Comparison of ENCODE assay signal across 30 cellular contexts in genomic region chr5:78318337-78318736, GRCh38. TPM values are rescaled to one million over a fixed set of nuclear protein-coding genes. Genes with fewer than 3 reads are reported as not detected.
DNase-seq lines count a peak whose midpoint lies in the region; ATAC-seq, FAIRE-seq and TF ChIP-seq lines count a peak whose summit lies in the region.
"Had no signal": no experiment of that assay in that cellular context is flagged by ENCODE, and none has a peak within 500 bp of the region (broad histone marks: within the 10 kb centered on the region; RNA-seq: fewer than 3 reads in every experiment).

No MANE protein-coding gene starts in this region.

- no peaks in the 10 kb centered on the region for H3K79me2 ChIP-seq in K562 (ENCODE audit: control insufficient read depth, insufficient read depth, low read length)

- TF ChIP-seq EP300 in K562 (IDR thresholded peaks at IDR 0.05; ENCODE audit: low read length): no peak

- TF ChIP-seq CTCF in HEK293 (tag by site-specific recombination; IDR thresholded peaks at IDR 0.05): no peak
- no peak for TF ChIP-seq CTCF in K562 (IDR thresholded peaks at IDR 0.05 in 2 of 3, conservative IDR thresholded peaks at IDR 0.05 in 1 of 3; ENCODE audit: insufficient read depth in 2 of 3, low read depth in 1 of 3, low read length in 3 of 3)

- 37% methylated on average over 3 of the region's 3 CpGs for WGBS in K562 (ENCODE audit: insufficient coverage, low coverage, missing lambda C conversion rate)

- intact Hi-C loops in K562 (cut with micrococcal nuclease): no loop called here

- no peak for TF ChIP-seq POLR2A in K562 (conservative IDR thresholded peaks at IDR 0.05)

- no peak overlapping the region for H2AFZ ChIP-seq in K562 (ENCODE audit: low read depth, low read length)

- CTCF ChIA-PET in HEK293 (lab: Yijun Ruan, JAX): interaction anchor here (0.6 to 0.7 kb wide), 2 partner anchors 91 to 156 kb away, joined by 3 to 4 read pairs; no protein-coding TSS in a partner anchor
- CTCF ChIA-PET in K562 (lab: Yijun Ruan, JAX; ENCODE audit: low intra/inter-chr PET ratio): no interaction called here

- no peak for TF ChIP-seq RAD21 in K562 (CRISPR knock-in tag; conservative IDR thresholded peaks at IDR 0.05 in 1 of 2, IDR thresholded peaks at IDR 0.05 in 1 of 2)

- no peak overlapping the region for H3K4me3 ChIP-seq in HEK293 (ENCODE audit: low read depth, low read length)
- no peak overlapping the region for H3K4me3 ChIP-seq in K562
- H3K4me3 ChIP-seq: A549; BLaER1; BLaER1 treated with 17β-estradiol and CSF1 and Interleukin-3, amounts not matched to agents 10 nM and 100 nM had no signal

- DNase-seq in K562 (ENCODE audit: extremely low read depth in 1 of 4, low spot score in 3 of 4): no peak
- no peak for DNase-seq in stimulated activated CD4-positive, alpha-beta T cell treated with anti-CD3 and anti-CD28 coated beads, Interleukin-4, amount 100 ng/mL, for 1 hour
- no peak for DNase-seq in central memory CD4-positive, alpha-beta T cell
- DNase-seq: 8988T; ACHN; AML-193; BE2C; C1 segment of cervical spinal cord; Caco-2; Calu3; CD4-positive, alpha-beta memory T cell; CD4-positive, alpha-beta T cell; CD4-positive, CD25-positive, alpha-beta regulatory T cell; CD8-positive, alpha-beta memory T cell; CD8-positive, alpha-beta T cell; COR-L47; DMS 273 treated with DMSO at 0.1 percent for 48 hours; DMS153; DMS53; DMS79; DMS79 treated with DMSO at 0.1 percent for 48 hours; DND-41; EL had no signal

- BruUV-seq in K562 (replicated peaks; lab: Mats Ljungman, UMichigan): no TSS peak

- in situ Hi-C loops in K562 (cut with MboI): no loop called here

- no peaks in the 10 kb centered on the region for H3K9me3 ChIP-seq in HEK293 (ENCODE audit: control insufficient read depth, insufficient read depth, low read depth, low read length)
- H3K9me3 ChIP-seq in K562 (replicated peaks; ENCODE audit: control insufficient read depth, insufficient read depth, low read depth, low read length): peaks cover 4% of the 10 kb centered on the region; the same call in 1 of the 2 replicates
- H3K9me3 ChIP-seq: BE2C, Caco-2 had no signal

- no peaks in the 10 kb centered on the region for H3K27me3 ChIP-seq in K562 (ENCODE audit: control insufficient read depth in 2 of 2, insufficient read depth in 2 of 2, low read length in 2 of 2)
- H3K27me3 ChIP-seq: BE2C; BLaER1; BLaER1 treated with 17β-estradiol and CSF1 and Interleukin-3, amounts not matched to agents 10 nM and 100 nM had no signal

- H3K27ac ChIP-seq in HEK293 (ENCODE audit: extremely low read depth, low read depth, low read length) (no peak overlapping the region), K562 (ENCODE audit: extremely low read depth, low read depth, low read length) (no peak overlapping the region)
- H3K27ac ChIP-seq: 22Rv1; A549; BLaER1; BLaER1 treated with 17β-estradiol and CSF1 and Interleukin-3, amounts not matched to agents 10 nM and 100 nM; C4-2B had no signal

- FAIRE-seq in K562 (lab: Jason Lieb, UNC): no peak
- FAIRE-seq: A549, D721Med had no signal

- ATAC-seq in K562: no peak
- ATAC-seq: A549; CD8-positive, alpha-beta T cell had no signal

- H3K4me1 ChIP-seq in HEK293 (ENCODE audit: control insufficient read depth, insufficient read depth, low read length) (no peaks in the 10 kb centered on the region), K562 (replicated peaks in 1 of 2; ENCODE audit: control insufficient read depth in 2 of 2, insufficient read depth in 2 of 2, low read length in 2 of 2) (no peaks in the 10 kb centered on the region)
- H3K4me1 ChIP-seq: A549; BE2C; BLaER1; BLaER1 treated with 17β-estradiol and CSF1 and Interleukin-3, amounts not matched to agents 10 nM and 100 nM; Caco-2 had no signal

- no peaks in the 10 kb centered on the region for H3K9me1 ChIP-seq in K562 (ENCODE audit: control insufficient read depth, insufficient read depth, low read length)

- POLR2A ChIA-PET in HEK293 (lab: Yijun Ruan, JAX): no interaction called here
- POLR2A ChIA-PET in K562 (lab: Yijun Ruan, JAX): no interaction called here

- H3K9ac ChIP-seq in K562 (ENCODE audit: insufficient read depth in 1 of 2, low read depth in 2 of 2, low read length in 2 of 2): no peak overlapping the region
- H3K9ac ChIP-seq: BLaER1; BLaER1 treated with 17β-estradiol and CSF1 and Interleukin-3, amounts not matched to agents 10 nM and 100 nM had no signal

- no peak overlapping the region for H3K4me2 ChIP-seq in K562 (ENCODE audit: insufficient read depth, low read length)
- H3K4me2 ChIP-seq: A549; BLaER1; BLaER1 treated with 17β-estradiol and CSF1 and Interleukin-3, amounts not matched to agents 10 nM and 100 nM had no signal

- H3K36me3 ChIP-seq in HEK293 (ENCODE audit: control insufficient read depth in 2 of 2, insufficient read depth in 1 of 2, low read length in 2 of 2) (no peaks in the 10 kb centered on the region), K562 (ENCODE audit: control insufficient read depth, insufficient read depth, low read length) (no peaks in the 10 kb centered on the region)
- H3K36me3 ChIP-seq: BE2C; BLaER1; BLaER1 treated with 17β-estradiol and CSF1 and Interleukin-3, amounts not matched to agents 10 nM and 100 nM had no signal

- H4K20me1 ChIP-seq in K562 (replicated peaks; ENCODE audit: control insufficient read depth, insufficient read depth, low read length): no peaks in the 10 kb centered on the region
- H4K20me1 ChIP-seq: BLaER1; BLaER1 treated with 17β-estradiol and CSF1 and Interleukin-3, amounts not matched to agents 10 nM and 100 nM had no signal

TF ChIP-seq in HEK293, 187 proteins besides CTCF, POLR2A, EP300 and RAD21 (continues in another document):
- TF ChIP-seq ZNF555 (tag by site-specific recombination; conservative IDR thresholded peaks at IDR 0.05) (no peak), ZFP37 (tag by site-specific recombination; IDR thresholded peaks at IDR 0.05) (no peak), ZNF175 (tag by site-specific recombination; IDR thresholded peaks at IDR 0.05) (no peak), SP2 (tag by site-specific recombination; IDR thresholded peaks at IDR 0.05) (no peak), ZNF146 (tag by site-specific recombination; IDR thresholded peaks at IDR 0.05) (peak; percentile 85), GLIS1 (tag by site-specific recombination; IDR thresholded peaks at IDR 0.05) (no peak), ZNF843 (tag by site-specific recombination; IDR thresholded peaks at IDR 0.05) (no peak)

TF ChIP-seq in K562, 482 proteins besides CTCF, POLR2A, EP300 and RAD21:
- TF ChIP-seq ERF (CRISPR knock-in tag; IDR thresholded peaks at IDR 0.05) (no peak), ZNF146 (CRISPR knock-in tag; IDR thresholded peaks at IDR 0.05; ENCODE audit: unreplicated experiment) (peak; percentile 62), ZNF133 (CRISPR knock-in tag; IDR thresholded peaks at IDR 0.05) (no peak), E2F1 (CRISPR knock-in tag; IDR thresholded peaks at IDR 0.05) (no peak), ETV1 (tag; conservative IDR thresholded peaks at IDR 0.05; ENCODE audit: low read depth) (no peak)

RNA-seq across cellular contexts. Expression of gene AP3B1, which starts 23.8 kb away (rescaled TPM):
- 28.7 and 124 TPM in 2 replicates for total RNA-seq in K562 (2011; cell fraction: chromatin; rRNA removed; ENCODE audit: low replicate concordance)
- total RNA-seq in K562 (2011; cell fraction: nucleolus; rRNA removed): 12.8 and 17.6 TPM in 2 replicates
- 41.8 and 63.9 TPM in 2 replicates for total RNA-seq in K562 (2011; cell fraction: nucleoplasm; rRNA removed)
- 33.4 and 34.1 TPM in 2 replicates for total RNA-seq in K562 (2014; rRNA removed)
- 55.7 and 65.6 TPM in 2 replicates for total RNA-seq in K562 (2014; rRNA removed; fragmentation: Illumina TruSeq; extraction: Trizol)
- 60.4 and 61.8 TPM in 2 replicates for total RNA-seq in K562 (2015; rRNA removed; fragmentation: Illumina TruSeq; extraction: Trizol)
- total RNA-seq in K562 (2021): 42.2 and 42.8 TPM in 2 replicates
- polyA plus RNA-seq in K562 (2011; rRNA removed): 51.4 and 55.6 TPM in 2 replicates
- polyA plus RNA-seq in K562 (2011; cell fraction: cytosol; rRNA removed): 21.8 and 45.4 TPM in 2 replicates
- polyA plus RNA-seq in K562 (2011; cell fraction: nucleus; rRNA removed): 20.3 and 36.5 TPM in 2 replicates
- 40.5 and 54.7 TPM in 2 replicates for polyA plus RNA-seq in K562 (2012)
- 46.8 and 55.1 TPM in 2 replicates for polyA plus RNA-seq in K562 (2014; fragmentation: Illumina TruSeq; extraction: Trizol)
- polyA plus RNA-seq in K562 (2014; fragmentation: Nextera tagmentation; extraction: Ambion mirVana): 10 to 100 TPM; 21.1 to 30.9 TPM
- polyA plus RNA-seq in K562 (2014; rRNA removed): 25.2 and 29.8 TPM in 2 replicates
- polyA minus RNA-seq in K562 (2011; rRNA and poly(A)+ RNA removed): 94.2 and 106 TPM in 2 replicates
- polyA minus RNA-seq in K562 (2011; cell fraction: cytosol; rRNA and poly(A)+ RNA removed): 27.1 and 30.8 TPM in 2 replicates
- polyA minus RNA-seq in K562 (2011; cell fraction: nucleus; rRNA and poly(A)+ RNA removed): 39.6 and 79.5 TPM in 2 replicates

RNA-seq across cellular contexts. Expression of gene SCAMP1, which starts 42.1 kb away (rescaled TPM):
- 18.2 and 21.2 TPM in 2 replicates for total RNA-seq in K562 (2011; cell fraction: chromatin; rRNA removed; ENCODE audit: low replicate concordance)
- total RNA-seq in K562 (2011; cell fraction: nucleolus; rRNA removed): 12.0 and 12.8 TPM in 2 replicates
- total RNA-seq in K562 (2011; cell fraction: nucleoplasm; rRNA removed): 18.8 and 24.8 TPM in 2 replicates
- total RNA-seq in K562 (2014; rRNA removed) (8.8 and 13.0 TPM in 2 replicates), K562 (2014; rRNA removed; fragmentation: Illumina TruSeq; extraction: Trizol) (23.9 and 26.3 TPM in 2 replicates), K562 (2015; rRNA removed; fragmentation: Illumina TruSeq; extraction: Trizol) (14.9 and 17.8 TPM in 2 replicates), K562 (2021) (22.5 and 24.5 TPM in 2 replicates)
- polyA plus RNA-seq in K562 (2011; rRNA removed) (17.8 and 22.1 TPM in 2 replicates), K562 (2014; fragmentation: Illumina TruSeq; extraction: Trizol) (13.2 and 13.8 TPM in 2 replicates), K562 (2014; fragmentation: Nextera tagmentation; extraction: Ambion mirVana) (10 to 100 TPM; 13.2 to 13.6 TPM), K562 (2014; rRNA removed) (5.4 and 5.7 TPM in 2 replicates)
- 6.5 and 12.3 TPM in 2 replicates for polyA plus RNA-seq in K562 (2011; cell fraction: cytosol; rRNA removed)
- 5.9 and 9.5 TPM in 2 replicates for polyA plus RNA-seq in K562 (2011; cell fraction: nucleus; rRNA removed)
- polyA plus RNA-seq in K562 (2012): 10.6 and 13.4 TPM in 2 replicates
- 52.9 and 60.4 TPM in 2 replicates for polyA minus RNA-seq in K562 (2011; rRNA and poly(A)+ RNA removed)
- 19.8 and 22.7 TPM in 2 replicates for polyA minus RNA-seq in K562 (2011; cell fraction: cytosol; rRNA and poly(A)+ RNA removed)
- polyA minus RNA-seq in K562 (2011; cell fraction: nucleus; rRNA and poly(A)+ RNA removed): 10.2 and 19.0 TPM in 2 replicates

Comparison
In these comparisons a context has a peak if more than half of its experiments do, and no peak if none do; other contexts are left out.
1. Of the 44 proteins assayed by ChIP-seq in both K562 and HEK293: peak only in K562: none; only in HEK293: none; in both: ZNF146; in neither: 43.